ENCODE assay signal across 14 cellular contexts in the genomic region with DNA sequence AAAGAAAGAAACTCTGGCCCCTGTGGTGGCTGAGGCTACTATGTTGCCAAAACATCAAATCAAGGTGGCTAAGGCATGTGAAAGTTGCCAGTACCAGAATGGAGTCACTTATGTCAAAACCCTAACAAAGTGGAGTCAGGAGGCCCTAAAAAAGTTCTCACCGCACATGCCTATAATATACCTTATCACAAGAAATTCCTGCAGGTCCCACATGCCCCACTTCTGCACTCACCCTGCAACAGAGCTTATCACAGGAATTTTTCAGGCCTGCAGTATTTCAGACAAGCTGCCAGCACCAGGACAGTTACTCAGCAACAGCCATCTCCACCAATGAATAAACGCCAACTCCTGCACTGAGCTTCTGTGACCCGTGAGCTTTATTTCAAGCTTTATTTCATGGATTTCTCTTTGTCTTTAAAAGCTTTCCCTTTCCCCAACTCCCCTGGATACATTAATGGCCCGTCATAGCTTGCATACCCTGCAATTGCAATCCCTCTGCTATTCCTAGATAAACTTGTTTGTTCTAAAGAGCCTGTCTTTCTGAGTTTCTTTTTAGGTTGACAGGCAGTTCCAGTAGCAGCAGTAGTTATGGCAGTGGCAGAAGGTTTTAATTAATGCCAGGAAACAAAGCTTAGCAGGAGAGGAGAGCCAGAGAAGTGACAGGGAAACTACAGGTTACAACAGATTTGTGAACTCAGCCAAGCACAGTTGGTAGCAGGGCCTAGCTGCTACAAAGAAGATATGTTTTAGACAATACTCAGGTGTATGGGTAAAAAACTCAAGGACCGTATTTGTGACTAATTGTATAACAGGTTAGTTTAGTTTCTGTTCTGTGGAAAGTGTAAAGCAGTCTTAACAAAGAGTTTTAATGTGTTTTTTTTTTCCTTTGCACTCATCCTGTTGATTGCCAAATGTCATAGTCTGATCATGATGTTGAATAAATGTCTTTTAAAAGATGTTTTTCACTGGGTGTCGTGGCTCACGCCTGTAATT. TPM values are rescaled to one million over a fixed set of nuclear protein-coding genes. Genes with fewer than 3 reads are reported as not detected.
A peak's percentile ranks its signal among the peaks of the same experiment; 100 is the strongest.
DNase-seq lines count a peak whose midpoint lies in the region; ATAC-seq, FAIRE-seq and TF ChIP-seq lines count a peak whose summit lies in the region.
"Had no signal": no experiment of that assay in that cellular context is flagged by ENCODE, and none has a peak within 500 bp of the region (broad histone marks: within the 10 kb centered on the region; RNA-seq: fewer than 3 reads in every experiment).

No MANE protein-coding gene starts in this region.

- peak overlapping the region; percentile 22 for H3K9ac ChIP-seq in keratinocyte (ENCODE audit: control insufficient read depth, extremely low read depth, insufficient read depth, low read length)
- peak overlapping the region in 1 of 2 donors; percentile 43 for H3K9ac ChIP-seq in stomach smooth muscle (ENCODE audit: low read length in 2 of 2)
- no peak overlapping the region for H3K9ac ChIP-seq in MM.1S (ENCODE audit: low read length)

- H3K36me3 ChIP-seq in esophagus muscularis mucosa (no peaks in the 10 kb centered on the region), keratinocyte (ENCODE audit: control insufficient read depth in 2 of 2, extremely low read depth in 1 of 2, insufficient read depth in 2 of 2, low read length in 2 of 2) (peaks cover 0 to 6% of the 10 kb centered on the region in 2 experiments), stomach smooth muscle (ENCODE audit: control insufficient read depth in 2 of 2, insufficient read depth in 2 of 2, low read length in 2 of 2) (no peaks in the 10 kb centered on the region), MM.1S (replicated peaks; ENCODE audit: insufficient read depth, low read length) (no peaks in the 10 kb centered on the region), mucosa of descending colon (ENCODE audit: low read depth) (no peaks in the 10 kb centered on the region)

- peak; percentile 29 for DNase-seq in esophagus muscularis mucosa (ENCODE audit: extremely low spot score)
- no peak for DNase-seq in keratinocyte (ENCODE audit: low read depth, low spot score)
- no peak for DNase-seq in NCI-H524 (lab: John Stamatoyannopoulos, UW)
- DNase-seq in MM.1S: no peak
- DNase-seq in mucosa of descending colon: no peak
- DNase-seq: activated CD4-positive, alpha-beta T cell treated with anti-CD3 and anti-CD28 coated beads, Interleukin-2, amount 10 ng/mL, durations not matched to agents 7 days and 5 days; activated effector memory CD4-positive, alpha-beta T cell treated with anti-CD3 and anti-CD28 coated beads, Interleukin-2, amount 50 U/mL, for 16 hours; midbrain; testis had no signal

- H3K27me3 ChIP-seq in esophagus muscularis mucosa (no peaks in the 10 kb centered on the region), keratinocyte (ENCODE audit: control insufficient read depth, extremely low read depth, insufficient read depth, low read length) (no peaks in the 10 kb centered on the region), stomach smooth muscle (ENCODE audit: control insufficient read depth in 1 of 2, insufficient read depth in 2 of 2, low read length in 2 of 2) (no peaks in the 10 kb centered on the region), MM.1S (replicated peaks; ENCODE audit: insufficient read depth, low read length) (no peaks in the 10 kb centered on the region)
- H3K27me3 ChIP-seq: testis had no signal

- H3K4me3 ChIP-seq in esophagus muscularis mucosa (no peak overlapping the region), keratinocyte (ENCODE audit: control insufficient read depth in 2 of 3, extremely low read depth in 1 of 3, insufficient read depth in 2 of 3, low read depth in 1 of 3, low read length in 3 of 3) (no peak overlapping the region), stomach smooth muscle (ENCODE audit: low read length in 2 of 2) (peak overlapping the region in 1 of 2 donors; percentile 47), MM.1S (ENCODE audit: low read length) (no peak overlapping the region), mucosa of descending colon (no peak overlapping the region)
- H3K4me3 ChIP-seq: skin epidermis, testis had no signal

- TF ChIP-seq POLR2A in esophagus muscularis mucosa (IDR thresholded peaks at IDR 0.05; ENCODE audit: low read depth): no peak

- TF ChIP-seq CTCF in esophagus muscularis mucosa (IDR thresholded peaks at IDR 0.05) (no peak), keratinocyte (optimal IDR thresholded peaks at IDR 0.05 in 1 of 3, IDR thresholded peaks at IDR 0.05 in 1 of 3, conservative IDR thresholded peaks at IDR 0.05 in 1 of 3; ENCODE audit: extremely low read depth in 1 of 3, insufficient read depth in 2 of 3, low read length in 3 of 3) (no peak), MM.1S (IDR thresholded peaks at IDR 0.05; ENCODE audit: low read length) (no peak), mucosa of descending colon (IDR thresholded peaks at IDR 0.05) (no peak)

- H3K9me2 ChIP-seq in MM.1S (replicated peaks; ENCODE audit: insufficient read depth, low read length): no peaks in the 10 kb centered on the region

- H3K4me2 ChIP-seq in keratinocyte (ENCODE audit: control insufficient read depth, extremely low read depth, insufficient read depth, low read depth, low read length) (peak overlapping the region; percentile 44), MM.1S (ENCODE audit: low read depth, low read length) (no peak overlapping the region)

- H3K4me1 ChIP-seq in esophagus muscularis mucosa (peaks cover 7 to 18% (median 16%) of the 10 kb centered on the region in 4 donors), keratinocyte (ENCODE audit: control insufficient read depth, extremely low read depth, insufficient read depth, low read length) (peaks cover 9% of the 10 kb centered on the region), stomach smooth muscle (ENCODE audit: control insufficient read depth, insufficient read depth, low read length) (peaks cover 16% of the 10 kb centered on the region), MM.1S (ENCODE audit: low read length) (no peaks in the 10 kb centered on the region), mucosa of descending colon (ENCODE audit: low read depth) (no peaks in the 10 kb centered on the region)

- intact Hi-C loops in esophagus muscularis mucosa (cut with DNase I): no loop called here
- intact Hi-C loops in mucosa of descending colon (cut with DNase I, micrococcal nuclease): no loop called here

- TF ChIP-seq EP300 in esophagus muscularis mucosa (IDR thresholded peaks at IDR 0.05): no peak

- H3K9me1 ChIP-seq in keratinocyte (ENCODE audit: control insufficient read depth, extremely low read depth, insufficient read depth, low read length): no peaks in the 10 kb centered on the region

- H2AFZ ChIP-seq in keratinocyte (ENCODE audit: control insufficient read depth, low read length) (peak overlapping the region; percentile 37), MM.1S (ENCODE audit: low read length) (no peak overlapping the region)

- H3K79me2 ChIP-seq in keratinocyte (ENCODE audit: control insufficient read depth, insufficient read depth, low read length) (no peaks in the 10 kb centered on the region), MM.1S (ENCODE audit: low read length) (no peaks in the 10 kb centered on the region)

- FAIRE-seq in keratinocyte (lab: Jason Lieb, UNC): peak; percentile 56

- H3K9me3 ChIP-seq in esophagus muscularis mucosa: no peaks in the 10 kb centered on the region
- no peaks in the 10 kb centered on the region for H3K9me3 ChIP-seq in keratinocyte (ENCODE audit: control insufficient read depth, low read depth, low read length)
- no peaks in the 10 kb centered on the region for H3K9me3 ChIP-seq in stomach smooth muscle (ENCODE audit: control insufficient read depth in 2 of 2, low read length in 2 of 2)
- H3K9me3 ChIP-seq in MM.1S (replicated peaks; ENCODE audit: insufficient read depth, low read length): no peaks in the 10 kb centered on the region
- no peaks in the 10 kb centered on the region for H3K9me3 ChIP-seq in mucosa of descending colon
- H3K9me3 ChIP-seq: testis had no signal

- dilution Hi-C loops in keratinocyte (cut with MboI; ENCODE audit: extremely low pct_ligation_motif_present, low sequenced_read_pairs): no loop called here

- H4K20me1 ChIP-seq in keratinocyte (ENCODE audit: control insufficient read depth, extremely low read depth, insufficient read depth, low read length) (no peaks in the 10 kb centered on the region), MM.1S (ENCODE audit: insufficient read depth, low read length) (no peaks in the 10 kb centered on the region)

- 56% methylated on average over 7 of the region's 7 CpGs for WGBS in esophagus muscularis mucosa

- H3F3A ChIP-seq in MM.1S (ENCODE audit: insufficient read depth, low read length): no peaks in the 10 kb centered on the region

- peak; percentile 99 for ATAC-seq in SK-N-SH treated with all-trans-retinoic acid at 6 μM for 48 hours
- ATAC-seq in HG02870 (IDR thresholded peaks at IDR 0.05; ENCODE audit: unreplicated experiment): no peak
- ATAC-seq in mucosa of descending colon: no peak

- H3K27ac ChIP-seq in esophagus muscularis mucosa (replicated peaks in 1 of 4): peak overlapping the region; percentile 38 to 63 (median 56)
- H3K27ac ChIP-seq in keratinocyte (ENCODE audit: control insufficient read depth, insufficient read depth, low read length): peak overlapping the region; percentile 49
- peak overlapping the region; percentile 64 for H3K27ac ChIP-seq in stomach smooth muscle (ENCODE audit: low read length)
- H3K27ac ChIP-seq in MM.1S (ENCODE audit: low read length): no peak overlapping the region
- H3K27ac ChIP-seq: testis had no signal

TF ChIP-seq in SK-N-SH treated with all-trans-retinoic acid at 6 μM for 48 hours, 23 proteins besides CTCF, POLR2A, EP300 and RAD21 (continues in another document):
- TF ChIP-seq RARB (CRISPR knock-in tag; IDR thresholded peaks at IDR 0.05): no peak

RNA-seq across cellular contexts. Expression of gene TMEM42, which starts 15.9 kb away (rescaled TPM):
- 10 to 100 TPM in 3 of 4 donors, 1 to 10 TPM in 1; 6.5 to 15.2 (median 10.8) TPM for total RNA-seq in esophagus muscularis mucosa
- 15.0 to 25.2 TPM (median 19.5 TPM) in 3 replicates for polyA plus RNA-seq in keratinocyte
- polyA plus RNA-seq in keratinocyte (2011; ENCODE audit: low read depth): 6.0 TPM
- polyA plus RNA-seq in keratinocyte (2011; cell fraction: cytosol; rRNA removed): 18.5 and 19.1 TPM in 2 replicates
- 21.3 and 22.2 TPM in 2 replicates for polyA plus RNA-seq in keratinocyte (2011; cell fraction: nucleus; rRNA removed)
- polyA plus RNA-seq in keratinocyte (2012; ENCODE audit: low replicate concordance): 11.5 and 19.4 TPM in 2 replicates
- 5.4 to 11.3 TPM (median 7.2 TPM) in 3 replicates for polyA minus RNA-seq in keratinocyte
- 16.7 TPM for polyA minus RNA-seq in keratinocyte (2011; cell fraction: cytosol; rRNA and poly(A)+ RNA removed)
- 3.8 and 4.3 TPM in 2 replicates for polyA minus RNA-seq in keratinocyte (2011; cell fraction: nucleus; rRNA and poly(A)+ RNA removed)
- total RNA-seq in mucosa of descending colon: 10 to 100 TPM in 2 of 3 donors, 1 to 10 TPM in 1; 7.8 to 11.2 (median 10.0) TPM

RNA-seq across cellular contexts. Expression of gene TGM4, which starts 28.6 kb away (rescaled TPM):
- not detected for total RNA-seq in esophagus muscularis mucosa
- 1.3 to 2.2 TPM (median 1.3 TPM) in 3 replicates for polyA plus RNA-seq in keratinocyte
- 0.20 TPM for polyA plus RNA-seq in keratinocyte (2011; ENCODE audit: low read depth)
- 1.4 and 2.0 TPM in 2 replicates for polyA plus RNA-seq in keratinocyte (2011; cell fraction: cytosol; rRNA removed)
- 1.6 TPM in 2 replicates for polyA plus RNA-seq in keratinocyte (2011; cell fraction: nucleus; rRNA removed)
- 0.58 and 1.2 TPM in 2 replicates for polyA plus RNA-seq in keratinocyte (2012; ENCODE audit: low replicate concordance)
- 1.4 to 3.1 TPM (median 1.4 TPM) in 3 replicates for polyA minus RNA-seq in keratinocyte
- polyA minus RNA-seq in keratinocyte (2011; cell fraction: cytosol; rRNA and poly(A)+ RNA removed): 0.96 TPM
- polyA minus RNA-seq in keratinocyte (2011; cell fraction: nucleus; rRNA and poly(A)+ RNA removed): 1.3 and 2.5 TPM in 2 replicates
- not detected for total RNA-seq in mucosa of descending colon
- total RNA-seq: activated CD4-positive, alpha-beta T cell treated with anti-CD3 and anti-CD28 coated beads, Interleukin-2, amount 10 ng/mL, durations not matched to agents 7 days and 5 days; T-helper 1 cell treated with Interleukin-12 subunit alpha and Interleukin-12 subunit beta and Interleukin-4 antibody, amounts not matched to agents 30 ng/mL and 1 ng/mL, for 36 hours had no signal
